Comparison of ENCODE assay signal across 22 cellular contexts in the genomic region with DNA sequence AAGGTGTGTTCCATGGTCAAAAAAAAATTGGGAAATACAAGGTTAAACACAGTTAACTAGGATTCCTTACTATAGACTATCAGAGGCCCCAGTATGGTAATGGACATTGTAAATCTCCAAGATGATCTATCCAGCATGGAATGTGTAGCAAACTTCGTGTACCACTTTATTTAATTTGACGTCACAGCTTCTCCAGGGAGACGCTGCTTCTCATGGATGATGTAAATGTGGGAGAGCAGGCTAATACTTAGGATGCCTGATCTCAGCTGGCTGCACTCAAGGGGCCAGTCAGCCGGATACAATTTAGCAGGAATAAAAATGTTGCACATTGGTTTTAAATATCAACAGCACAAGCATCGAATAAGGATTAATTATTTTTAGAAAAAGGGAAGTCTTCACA.
"Had no signal": no experiment of that assay in that cellular context is flagged by ENCODE, and none has a peak within 500 bp of the region (broad histone marks: within the 10 kb centered on the region; RNA-seq: fewer than 3 reads in every experiment).

No MANE protein-coding gene starts in this region.

- H3K36me3 ChIP-seq: breast epithelium, ovary, suprapubic skin, tibial nerve had no signal

- H3K4me3 ChIP-seq: breast epithelium, ovary, suprapubic skin, tibial nerve had no signal

- H3K4me1 ChIP-seq: breast epithelium, suprapubic skin, tibial nerve had no signal

- H3K27me3 ChIP-seq: breast epithelium, ovary, suprapubic skin, tibial nerve had no signal

- FAIRE-seq: astrocyte, endothelial cell of umbilical vein had no signal

- H3K27ac ChIP-seq: breast epithelium, ovary, suprapubic skin, tibial nerve had no signal

- DNase-seq: activated CD4-positive, alpha-beta memory T cell treated with anti-CD3 and anti-CD28 coated beads for 36 hours; activated CD4-positive, alpha-beta T cell treated with anti-CD3 and anti-CD28 coated beads, Interleukin-2, amount 10 ng/mL, durations not matched to agents 24 days and 14 days; activated CD4-positive, CD25-positive, alpha-beta regulatory T cell treated with anti-CD3 and anti-CD28 coated beads, Interleukin-2, amount 50 U/mL, for 72 hours; activated CD8-positive, alpha-beta memory T cell treated with anti-CD3 and anti-CD28 coated beads, Interleukin-2, amount 50 U/mL, for 4 hours; activated gamma-delta T cell; activated naive CD4-positive, alpha-beta T cell treated with anti-CD3 and anti-CD28 coated beads, Interleukin-2, amount 10 ng/mL, durations not matched to agents 7 days and 5 days; activated T-cell treated with anti-CD3 and anti-CD28 coated beads, Interleukin-2, amount 50 U/mL, for 1 hour; amniotic stem cell; central memory CD4-positive, alpha-beta T cell; foreskin melanocyte; left ventricle myocardium superior; mammary epithelial cell; naive B cell; ovary; stimulated activated naive CD4-positive, alpha-beta T cell; T-helper 17 cell; T1000 had no signal

- H3K9me3 ChIP-seq: breast epithelium, ovary, suprapubic skin, tibial nerve had no signal

- ATAC-seq: left ventricle myocardium superior, T-helper 17 cell had no signal
